ENCODE assay signal across 9 cellular contexts in the genomic region with DNA sequence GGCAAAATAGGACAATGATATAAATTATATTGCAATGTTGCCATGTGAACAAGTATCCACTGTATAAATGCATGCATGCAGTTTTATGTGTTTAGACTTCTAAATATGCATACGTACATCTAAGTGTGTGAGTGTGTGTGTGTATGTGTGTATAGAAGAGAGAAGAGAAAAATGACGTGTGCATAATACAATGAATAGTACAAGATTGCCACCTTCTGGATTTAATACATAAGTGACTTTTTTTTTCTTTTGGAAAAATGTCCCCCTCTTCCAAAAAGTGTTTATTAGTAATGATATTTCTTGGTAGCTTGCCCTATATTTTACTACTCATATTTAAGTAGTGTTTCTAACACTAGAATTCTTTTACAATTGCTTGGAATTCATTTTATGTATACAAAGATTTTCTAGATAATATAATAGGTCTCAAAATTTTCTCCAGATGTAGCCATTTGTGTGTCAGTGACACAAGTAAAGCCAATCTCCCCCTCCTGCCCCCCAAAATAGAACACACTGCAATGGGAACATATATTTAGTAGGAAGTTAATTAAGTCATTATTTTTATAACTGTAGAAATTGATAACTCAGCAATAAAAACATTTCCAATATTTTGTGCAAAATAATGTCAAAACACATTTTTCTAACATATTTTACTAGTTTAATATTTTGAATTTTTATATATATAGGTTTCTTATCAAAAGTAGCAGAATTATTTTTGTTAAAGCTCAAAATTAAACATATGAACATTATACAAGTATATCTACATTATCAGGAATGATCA.
A peak's percentile ranks its signal among the peaks of the same experiment; 100 is the strongest.
DNase-seq lines count a peak whose midpoint lies in the region; ATAC-seq, FAIRE-seq and TF ChIP-seq lines count a peak whose summit lies in the region.
"Had no signal": no experiment of that assay in that cellular context is flagged by ENCODE, and none has a peak within 500 bp of the region (broad histone marks: within the 10 kb centered on the region; RNA-seq: fewer than 3 reads in every experiment).

No MANE protein-coding gene starts in this region.

- H3K36me3 ChIP-seq in SK-N-MC (ENCODE audit: insufficient read depth, low read length) (no peaks in the 10 kb centered on the region), kidney (ENCODE audit: control insufficient read depth in 1 of 2, insufficient read depth in 2 of 2, low read length in 2 of 2) (no peaks in the 10 kb centered on the region)

- no peaks in the 10 kb centered on the region for H3K4me1 ChIP-seq in kidney (ENCODE audit: control insufficient read depth in 1 of 2, insufficient read depth in 1 of 2, low read depth in 1 of 2, low read length in 2 of 2)

- H3K4me3 ChIP-seq in SK-N-MC, result no peak overlapping the region
- no peak overlapping the region for H3K4me3 ChIP-seq in kidney (ENCODE audit: low read length in 2 of 2)

- H3K27ac ChIP-seq in SK-N-MC (no peak overlapping the region), kidney (ENCODE audit: low read depth in 2 of 2, low read length in 2 of 2) (no peak overlapping the region)

- intact Hi-C loops in kidney (cut with DNase I), result no loop called here

- no peak for ATAC-seq in GM19035 (IDR thresholded peaks at IDR 0.05; ENCODE audit: unreplicated experiment)
- ATAC-seq: T-cell had no signal

- no peak overlapping the region for H3K9ac ChIP-seq in SK-N-MC (ENCODE audit: insufficient read length)
- no peak overlapping the region for H3K9ac ChIP-seq in kidney (ENCODE audit: low read length in 2 of 2)

- FAIRE-seq in kidney (lab: Jason Lieb, UNC), result no peak

- DNase-seq in DMS153 (lab: John Stamatoyannopoulos, UW) (peak; percentile 23), NAMALWA (ENCODE audit: low spot score) (peak; percentile 45), SK-N-MC (ENCODE audit: low read depth, low spot score) (peak; percentile 50), kidney tubule cell (ENCODE audit: low spot score) (peak; percentile 40), kidney (no peak), NCI-H226 (no peak)
- DNase-seq in stimulated activated CD4-positive, alpha-beta T cell treated with anti-CD3 and anti-CD28 coated beads, Interleukin-2, amount 100 ng/mL, for 48 hours, result no peak
- DNase-seq: T-cell had no signal

- TF ChIP-seq CTCF in kidney (IDR thresholded peaks at IDR 0.05; ENCODE audit: borderline replicate concordance, extremely low read depth, insufficient read depth), result no peak

- H3K9me3 ChIP-seq in SK-N-MC (ENCODE audit: low read depth, low read length) (no peaks in the 10 kb centered on the region), kidney (ENCODE audit: control insufficient read depth in 1 of 2, low read length in 2 of 2) (no peaks in the 10 kb centered on the region)

Comparison
In these comparisons a context has a peak if more than half of its experiments do, and no peak if none do; other contexts are left out.
1. DNase-seq: peak in DMS153 (single experiment), NAMALWA (single experiment), SK-N-MC (single experiment) and kidney tubule cell (single experiment); none in kidney (single experiment), stimulated activated CD4-positive, alpha-beta T cell treated with anti-CD3 and anti-CD28 coated beads, Interleukin-2, amount 100 ng/mL, for 48 hours (0 of 2) and NCI-H226 (single experiment).